ENCODE assay signal across 8 cellular contexts in genomic region chrX:48761674-48762471, GRCh38. TPM values are rescaled to one million over a fixed set of nuclear protein-coding genes. Genes with fewer than 3 reads are reported as not detected.
DNase-seq lines count a peak whose midpoint lies in the region; ATAC-seq and TF ChIP-seq lines count a peak whose summit lies in the region.

Gene GLOD5 (plus strand): TSS chrX:48761747. CDS start chrX:48761791, 44 bp downstream.

- H2BK15ac ChIP-seq in mesenchymal stem cell (ENCODE audit: low read depth, poor library complexity, severe bottlenecking): no peak within 1 kb of the TSS

- H3K4me3 ChIP-seq in mesenchymal stem cell (ENCODE audit: insufficient read depth in 1 of 2, low read depth in 1 of 2, low read length in 2 of 2) (no peak within 1 kb of the TSS), vagina (no peak within 1 kb of the TSS)

- H3K4me1 Mint-ChIP-seq in natural killer cell treated with Interleukin-12 subunit alpha and Interleukin-12 subunit beta and Interleukin-15 and Interleukin-18, amount 100 ng/mL, for 72 hours (ENCODE audit: low read depth in 2 of 2): no peaks in the 10 kb centered on the region

- no peak within 1 kb of the TSS for H3K23ac ChIP-seq in mesenchymal stem cell (ENCODE audit: low read length in 2 of 2)

- no peak for TF ChIP-seq POLR2A in vagina (IDR thresholded peaks at IDR 0.05)

- H2BK120ac ChIP-seq in mesenchymal stem cell (ENCODE audit: low read depth, low read length): no peak within 1 kb of the TSS

- H4K91ac ChIP-seq in mesenchymal stem cell (ENCODE audit: low read length): no peak within 1 kb of the TSS

- 47% methylated on average over 8 of the region's 12 CpGs for WGBS in mesenchymal stem cell

- no peak within 1 kb of the TSS for H4K8ac ChIP-seq in mesenchymal stem cell (ENCODE audit: low read length)

- H3K27me3 ChIP-seq in mesenchymal stem cell (ENCODE audit: control insufficient read depth in 1 of 2, insufficient read depth in 1 of 2, low read length in 2 of 2): peaks cover 0 to 65% of the 10 kb centered on the region in 2 experiments
- no peaks in the 10 kb centered on the region for H3K27me3 ChIP-seq in vagina

- H3K36me3 Mint-ChIP-seq in natural killer cell treated with Interleukin-12 subunit alpha and Interleukin-12 subunit beta and Interleukin-15 and Interleukin-18, amount 100 ng/mL, for 72 hours: no peaks in the 10 kb centered on the region

- H3K9me3 ChIP-seq in mesenchymal stem cell (ENCODE audit: control insufficient read depth, low read length): no peaks in the 10 kb centered on the region
- H3K9me3 ChIP-seq in vagina: no peaks in the 10 kb centered on the region

- H3K27ac ChIP-seq in mesenchymal stem cell (ENCODE audit: low read length, poor library complexity, severe bottlenecking) (no peak within 1 kb of the TSS), vagina (no peak within 1 kb of the TSS)

- no peak within 1 kb of the TSS for H3K18ac ChIP-seq in mesenchymal stem cell (ENCODE audit: low read depth in 1 of 2, low read length in 2 of 2)

- H3K36me3 ChIP-seq in mesenchymal stem cell (ENCODE audit: control insufficient read depth in 1 of 2, insufficient read depth in 2 of 2, low read depth in 1 of 2, low read length in 2 of 2): no peaks in the 10 kb centered on the region
- H3K36me3 ChIP-seq in vagina: no peaks in the 10 kb centered on the region

- H3K27me3 Mint-ChIP-seq in natural killer cell treated with Interleukin-12 subunit alpha and Interleukin-12 subunit beta and Interleukin-15 and Interleukin-18, amount 100 ng/mL, for 72 hours: peaks cover 0 to 8% of the 10 kb centered on the region in 2 donors

- no peak within 1 kb of the TSS for H3K4me2 ChIP-seq in mesenchymal stem cell (ENCODE audit: low read length, poor library complexity, severe bottlenecking)

- TF ChIP-seq CTCF in vagina (IDR thresholded peaks at IDR 0.05): no peak

- H3K4me1 ChIP-seq in mesenchymal stem cell (ENCODE audit: control insufficient read depth, insufficient read depth, low read depth, low read length): peaks cover 2% of the 10 kb centered on the region
- no peaks in the 10 kb centered on the region for H3K4me1 ChIP-seq in vagina

- no peak within 1 kb of the TSS for H2AFZ ChIP-seq in mesenchymal stem cell (ENCODE audit: low read depth, low read length)

- no peak within 1 kb of the TSS for H2BK5ac ChIP-seq in mesenchymal stem cell (ENCODE audit: low read depth, low read length, poor library complexity, severe bottlenecking)

- no peaks in the 10 kb centered on the region for H3K9me3 Mint-ChIP-seq in natural killer cell treated with Interleukin-12 subunit alpha and Interleukin-12 subunit beta and Interleukin-15 and Interleukin-18, amount 100 ng/mL, for 72 hours

- ATAC-seq in GM21786 (IDR thresholded peaks at IDR 0.05; ENCODE audit: unreplicated experiment): no peak
- ATAC-seq in natural killer cell treated with Interleukin-12 subunit alpha and Interleukin-12 subunit beta and Interleukin-15 and Interleukin-18, amount 100 ng/mL, for 72 hours: no peak

- DNase-seq in GM03348 (ENCODE audit: low spot score): peak; percentile 21
- peak; percentile 53 for DNase-seq in NCI-H1436 (lab: John Stamatoyannopoulos, UW)
- peak; percentile 4 for DNase-seq in amniotic epithelial cell (ENCODE audit: low read depth)
- DNase-seq in mesenchymal stem cell: peak; percentile 5
- no peak for DNase-seq in stimulated activated CD4-positive, alpha-beta T cell treated with anti-CD3 and anti-CD28 coated beads, Interleukin-4, amount 100 ng/mL, for 4 hours
- no peak for DNase-seq in natural killer cell treated with Interleukin-12 subunit alpha and Interleukin-12 subunit beta and Interleukin-15 and Interleukin-18, amount 100 ng/mL, for 72 hours (ENCODE audit: low spot score)
- DNase-seq in vagina (ENCODE audit: extremely low spot score in 2 of 2): no peak

- no peak within 1 kb of the TSS for H3K4me3 Mint-ChIP-seq in natural killer cell treated with Interleukin-12 subunit alpha and Interleukin-12 subunit beta and Interleukin-15 and Interleukin-18, amount 100 ng/mL, for 72 hours

- H2BK12ac ChIP-seq in mesenchymal stem cell (ENCODE audit: low read length in 2 of 2): no peak within 1 kb of the TSS

- H3K14ac ChIP-seq in mesenchymal stem cell (ENCODE audit: low read length in 2 of 2): no peak within 1 kb of the TSS

- H3K27ac Mint-ChIP-seq in natural killer cell treated with Interleukin-12 subunit alpha and Interleukin-12 subunit beta and Interleukin-15 and Interleukin-18, amount 100 ng/mL, for 72 hours: no peak within 1 kb of the TSS

- no peak within 1 kb of the TSS for H2AK5ac ChIP-seq in mesenchymal stem cell (ENCODE audit: low read length, severe bottlenecking)

- no peak within 1 kb of the TSS for H3K9ac ChIP-seq in mesenchymal stem cell (ENCODE audit: low read length)

- no peak within 1 kb of the TSS for H3K4ac ChIP-seq in mesenchymal stem cell (ENCODE audit: low read depth in 1 of 2, low read length in 2 of 2)

- intact Hi-C loops in vagina (cut with DNase I): no loop called here

- H3K79me1 ChIP-seq in mesenchymal stem cell (replicated peaks; ENCODE audit: low read length, poor library complexity, severe bottlenecking): no peaks in the 10 kb centered on the region

RNA-seq across cellular contexts. Expression of gene GLOD5, which starts in this region (rescaled TPM):
- polyA plus RNA-seq in mesenchymal stem cell (2013, experiment 1 of 2): not detected
- not detected for polyA plus RNA-seq in mesenchymal stem cell (2013, experiment 2 of 2)
- not detected for total RNA-seq in natural killer cell treated with Interleukin-12 subunit alpha and Interleukin-12 subunit beta and Interleukin-15 and Interleukin-18, amount 100 ng/mL, for 72 hours
- total RNA-seq in vagina: not detected

Comparison
In these comparisons a context has a peak if more than half of its experiments do, and no peak if none do; other contexts are left out.
1. DNase-seq: peak in GM03348 (single experiment), NCI-H1436 (single experiment), amniotic epithelial cell (single experiment) and mesenchymal stem cell (single experiment); none in stimulated activated CD4-positive, alpha-beta T cell treated with anti-CD3 and anti-CD28 coated beads, Interleukin-4, amount 100 ng/mL, for 4 hours (0 of 2), natural killer cell treated with Interleukin-12 subunit alpha and Interleukin-12 subunit beta and Interleukin-15 and Interleukin-18, amount 100 ng/mL, for 72 hours (single experiment) and vagina (0 of 2).